Comparison of ENCODE assay signal across 13 cellular contexts in genomic region chr12:5556033-5556614, GRCh38.
DNase-seq lines count a peak whose midpoint lies in the region; ATAC-seq, FAIRE-seq and TF ChIP-seq lines count a peak whose summit lies in the region.
"Had no signal": no experiment of that assay in that cellular context is flagged by ENCODE, and none has a peak within 500 bp of the region (broad histone marks: within the 10 kb centered on the region; RNA-seq: fewer than 3 reads in every experiment).

No MANE protein-coding gene starts in this region.

- H3K27me3 Mint-ChIP-seq in osteocyte (ENCODE audit: unreplicated experiment): no peaks in the 10 kb centered on the region

- H3K4me1 Mint-ChIP-seq in osteocyte (ENCODE audit: unreplicated experiment): peaks cover 17% of the 10 kb centered on the region
- H3K4me1 Mint-ChIP-seq: stimulated activated naive CD8-positive, alpha-beta T cell treated with anti-CD3 and anti-CD28 coated beads, Interleukin-15, amount 100 ng/mL, for 72 hours had no signal

- peak; percentile 23 for DNase-seq in activated CD4-positive, alpha-beta T cell treated with anti-CD3 and anti-CD28 coated beads for 48 hours
- DNase-seq in activated CD4-positive, alpha-beta T cell treated with anti-CD3 and anti-CD28 coated beads, Interleukin-2, amount 50 U/mL, for 1 hour: no peak
- no peak for DNase-seq in HFF-Myc (ENCODE audit: extremely low read depth, low read depth)
- no peak for DNase-seq in astrocyte of the cerebellum (ENCODE audit: low read depth)
- no peak for DNase-seq in osteocyte (ENCODE audit: extremely low spot score, unreplicated experiment)
- no peak for DNase-seq in RCC 7860 (ENCODE audit: low spot score)
- no peak for DNase-seq in KG1 (lab: John Stamatoyannopoulos, UW)
- DNase-seq: NCI-H1930, T1000 had no signal

- H3K4me3 ChIP-seq in HFF-Myc (replicated peaks; ENCODE audit: low read depth, low read length) (no peak overlapping the region), astrocyte of the cerebellum (ENCODE audit: low read depth, low read length) (no peak overlapping the region)
- H3K4me3 ChIP-seq: BLaER1 treated with 17β-estradiol and CSF1 and Interleukin-3, amounts not matched to agents 10 nM and 100 nM had no signal

- TF ChIP-seq CTCF in HFF-Myc (IDR thresholded peaks at IDR 0.05; ENCODE audit: low read depth, low read length, missing control alignments) (peak; percentile 56), astrocyte of the cerebellum (IDR thresholded peaks at IDR 0.05; ENCODE audit: low read depth, low read length, missing control alignments) (peak; percentile 30), osteocyte (IDR thresholded peaks at IDR 0.05) (peak; percentile 35)

- no peak overlapping the region for H3K4me3 Mint-ChIP-seq in osteocyte (ENCODE audit: unreplicated experiment)
- H3K4me3 Mint-ChIP-seq: stimulated activated naive CD8-positive, alpha-beta T cell treated with anti-CD3 and anti-CD28 coated beads, Interleukin-15, amount 100 ng/mL, for 72 hours had no signal

- peaks cover 8% of the 10 kb centered on the region for H3K9me3 Mint-ChIP-seq in osteocyte (ENCODE audit: unreplicated experiment)
- H3K9me3 Mint-ChIP-seq: stimulated activated naive CD8-positive, alpha-beta T cell treated with anti-CD3 and anti-CD28 coated beads, Interleukin-15, amount 100 ng/mL, for 72 hours had no signal

- H3K27ac Mint-ChIP-seq in osteocyte (ENCODE audit: unreplicated experiment): no peak overlapping the region
- H3K27ac Mint-ChIP-seq: stimulated activated naive CD8-positive, alpha-beta T cell treated with anti-CD3 and anti-CD28 coated beads, Interleukin-15, amount 100 ng/mL, for 72 hours had no signal

- ATAC-seq in HG03135 (IDR thresholded peaks at IDR 0.05; ENCODE audit: unreplicated experiment): no peak
- ATAC-seq: stimulated activated naive CD8-positive, alpha-beta T cell treated with anti-CD3 and anti-CD28 coated beads, Interleukin-15, amount 100 ng/mL, for 72 hours had no signal

- no peak for FAIRE-seq in RCC 7860 (lab: Jason Lieb, UNC)
- FAIRE-seq: astrocyte had no signal

- H3K36me3 Mint-ChIP-seq in osteocyte (ENCODE audit: unreplicated experiment): no peaks in the 10 kb centered on the region

- in situ Hi-C loops in astrocyte of the cerebellum (cut with HindIII; ENCODE audit: low sequenced_read_pairs): no loop called here
